ENCODE assay signal across 1 cellular context in the genomic region with DNA sequence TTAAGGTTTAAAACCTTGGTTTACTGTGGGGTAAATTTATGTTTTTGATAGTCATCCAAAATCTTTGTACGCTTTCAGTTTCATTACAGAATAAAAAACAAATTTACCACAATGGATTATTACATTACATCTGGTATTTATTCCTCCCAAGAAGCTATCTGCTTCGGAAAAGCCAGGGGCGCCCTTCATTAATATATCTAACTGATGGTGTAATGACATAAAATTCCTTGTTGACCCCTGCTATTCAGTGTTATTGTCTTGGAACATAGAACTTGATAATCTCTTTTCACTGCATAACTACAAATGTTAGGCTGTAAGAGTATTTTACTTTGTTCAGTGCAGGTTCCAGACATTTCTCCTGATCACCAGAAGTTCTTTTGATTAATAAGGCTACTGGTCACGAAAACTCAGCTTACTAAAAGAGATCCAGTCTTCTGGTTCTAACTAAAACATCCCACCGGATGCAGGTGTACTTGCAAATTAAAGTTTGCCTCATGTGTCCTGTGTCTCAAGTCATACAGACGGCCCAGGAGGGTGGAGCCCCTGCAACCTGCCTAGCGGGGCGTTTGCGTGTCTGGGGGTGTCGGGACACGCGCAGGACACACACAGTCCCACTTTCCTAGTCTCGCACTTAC.
A peak's percentile ranks its signal among the peaks of the same experiment; 100 is the strongest.
TF ChIP-seq lines count a peak whose summit lies in the region.

No MANE protein-coding gene starts in this region.

TF ChIP-seq in HEK293, 187 proteins besides CTCF, POLR2A, EP300 and RAD21 (continued from another document):
- TF ChIP-seq, protein P1, sequence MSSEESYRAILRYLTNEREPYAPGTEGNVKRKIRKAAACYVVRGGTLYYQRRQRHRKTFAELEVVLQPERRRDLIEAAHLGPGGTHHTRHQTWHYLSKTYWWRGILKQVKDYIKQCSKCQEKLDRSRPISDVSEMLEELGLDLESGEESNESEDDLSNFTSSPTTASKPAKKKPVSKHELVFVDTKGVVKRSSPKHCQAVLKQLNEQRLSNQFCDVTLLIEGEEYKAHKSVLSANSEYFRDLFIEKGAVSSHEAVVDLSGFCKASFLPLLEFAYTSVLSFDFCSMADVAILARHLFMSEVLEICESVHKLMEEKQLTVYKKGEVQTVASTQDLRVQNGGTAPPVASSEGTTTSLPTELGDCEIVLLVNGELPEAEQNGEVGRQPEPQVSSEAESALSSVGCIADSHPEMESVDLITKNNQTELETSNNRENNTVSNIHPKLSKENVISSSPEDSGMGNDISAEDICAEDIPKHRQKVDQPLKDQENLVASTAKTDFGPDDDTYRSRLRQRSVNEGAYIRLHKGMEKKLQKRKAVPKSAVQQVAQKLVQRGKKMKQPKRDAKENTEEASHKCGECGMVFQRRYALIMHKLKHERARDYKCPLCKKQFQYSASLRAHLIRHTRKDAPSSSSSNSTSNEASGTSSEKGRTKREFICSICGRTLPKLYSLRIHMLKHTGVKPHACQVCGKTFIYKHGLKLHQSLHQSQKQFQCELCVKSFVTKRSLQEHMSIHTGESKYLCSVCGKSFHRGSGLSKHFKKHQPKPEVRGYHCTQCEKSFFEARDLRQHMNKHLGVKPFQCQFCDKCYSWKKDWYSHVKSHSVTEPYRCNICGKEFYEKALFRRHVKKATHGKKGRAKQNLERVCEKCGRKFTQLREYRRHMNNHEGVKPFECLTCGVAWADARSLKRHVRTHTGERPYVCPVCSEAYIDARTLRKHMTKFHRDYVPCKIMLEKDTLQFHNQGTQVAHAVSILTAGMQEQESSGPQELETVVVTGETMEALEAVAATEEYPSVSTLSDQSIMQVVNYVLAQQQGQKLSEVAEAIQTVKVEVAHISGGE (tag by site-specific recombination; conservative IDR thresholded peaks at IDR 0.05; ENCODE audit: low read depth): no peak
- no peak for TF ChIP-seq ZSCAN30 (tag by site-specific recombination; IDR thresholded peaks at IDR 0.05)
- no peak for TF ChIP-seq KLF8 (tag by site-specific recombination; IDR thresholded peaks at IDR 0.05)
- TF ChIP-seq ZNF335 (tag by site-specific recombination; conservative IDR thresholded peaks at IDR 0.05): 0 out of 2 replicates have a peak, but pooled peaks have one; percentile 44
- no peak for TF ChIP-seq ZNF626 (tag by site-specific recombination; IDR thresholded peaks at IDR 0.05)
- TF ChIP-seq ZNF48 (tag by site-specific recombination; IDR thresholded peaks at IDR 0.05): no peak
- no peak for TF ChIP-seq WT1 (tag by site-specific recombination; IDR thresholded peaks at IDR 0.05)
- no peak for TF ChIP-seq ZNF747 (tag by site-specific recombination; IDR thresholded peaks at IDR 0.05)
- TF ChIP-seq ZNF449 (tag by site-specific recombination; IDR thresholded peaks at IDR 0.05): no peak
- no peak for TF ChIP-seq ZNF394 (tag by site-specific recombination; IDR thresholded peaks at IDR 0.05; ENCODE audit: borderline replicate concordance)
TF ChIP-seq in HEK293: peak in this region for 3.
